Comparison of ENCODE assay signal across 11 cellular contexts in genomic region chr17:1325766-1326165, GRCh38. TPM values are rescaled to one million over a fixed set of nuclear protein-coding genes. Genes with fewer than 3 reads are reported as not detected.
"Had no signal": no experiment of that assay in that cellular context is flagged by ENCODE, and none has a peak within 500 bp of the region (broad histone marks: within the 10 kb centered on the region; RNA-seq: fewer than 3 reads in every experiment).

No MANE protein-coding gene starts in this region.

- H3K9me3 Mint-ChIP-seq: HFFc6, IgD-negative memory B cell had no signal

- H3K4me1 ChIP-seq: HAP-1 had no signal

- ATAC-seq: HCT116, HepG2 had no signal

- H3K36me3 Mint-ChIP-seq: IgD-negative memory B cell had no signal

- DNase-seq: GM23248, GOT3, H7, HFFc6 had no signal

- H3K36me3 ChIP-seq: HAP-1 had no signal

- H3K4me3 Mint-ChIP-seq: HFFc6, IgD-negative memory B cell had no signal

- FAIRE-seq: HepG2 had no signal

- H3K9ac ChIP-seq: GM23248 had no signal

- H3K27ac Mint-ChIP-seq: HFFc6, IgD-negative memory B cell had no signal

- H3K9me3 ChIP-seq: HAP-1 had no signal

- H3K4me3 ChIP-seq: GM23248, HAP-1 had no signal

- H3K27ac ChIP-seq: GM23248, HL-60 had no signal

- H2AFZ ChIP-seq: GM23248 had no signal

RNA-seq across cellular contexts. Expression of gene TRARG1, which starts 46.3 kb away (rescaled TPM):
- total RNA-seq: GM23248, H4, H7, HepG2, HFFc6, HT1080 had no signal
- polyA plus RNA-seq: GM23248, HepG2, IgD-negative memory B cell had no signal

RNA-seq across cellular contexts. Expression of gene BHLHA9, which starts 55.5 kb away (rescaled TPM):
- total RNA-seq: GM23248, H4, H7, HepG2, HFFc6, HT1080 had no signal
- polyA plus RNA-seq: GM23248, HepG2, IgD-negative memory B cell had no signal
